ENCODE assay signal across 1 cellular context in genomic region chr5:40689442-40689841, GRCh38.
TF ChIP-seq lines count a peak whose summit lies in the region.

No MANE protein-coding gene starts in this region.

TF ChIP-seq in GM12878, 131 proteins besides CTCF, POLR2A, EP300 and RAD21 (continued from another document):
- TF ChIP-seq SIN3A (IDR thresholded peaks at IDR 0.05; ENCODE audit: low read depth, low read length) = no peak
- TF ChIP-seq BACH1 (IDR thresholded peaks at IDR 0.05; ENCODE audit: borderline replicate concordance) = no peak
- TF ChIP-seq SIX5 (IDR thresholded peaks at IDR 0.05; ENCODE audit: low read depth, low read length, severe bottlenecking) = no peak
- no peak for TF ChIP-seq MTA3 (IDR thresholded peaks at IDR 0.05; ENCODE audit: borderline replicate concordance, low read length)
- TF ChIP-seq JUND (IDR thresholded peaks at IDR 0.05; ENCODE audit: low read depth, low read length) = no peak
- no peak for TF ChIP-seq NR2C2 (IDR thresholded peaks at IDR 0.05; ENCODE audit: borderline replicate concordance, control insufficient read depth, insufficient read length, low read depth)
- TF ChIP-seq SP1 (IDR thresholded peaks at IDR 0.05; ENCODE audit: low read depth, low read length) = no peak
- TF ChIP-seq MAX (IDR thresholded peaks at IDR 0.05; ENCODE audit: low read depth, low read length) = no peak
- no peak for TF ChIP-seq HDAC2 (IDR thresholded peaks at IDR 0.05)
- TF ChIP-seq HSF1 (IDR thresholded peaks at IDR 0.05; ENCODE audit: low read depth, low read length) = no peak
- no peak for TF ChIP-seq RBBP5 (conservative IDR thresholded peaks at IDR 0.05)
TF ChIP-seq in GM12878: peak in this region for 0.
